Comparison of ENCODE assay signal across 10 cellular contexts in the genomic region with DNA sequence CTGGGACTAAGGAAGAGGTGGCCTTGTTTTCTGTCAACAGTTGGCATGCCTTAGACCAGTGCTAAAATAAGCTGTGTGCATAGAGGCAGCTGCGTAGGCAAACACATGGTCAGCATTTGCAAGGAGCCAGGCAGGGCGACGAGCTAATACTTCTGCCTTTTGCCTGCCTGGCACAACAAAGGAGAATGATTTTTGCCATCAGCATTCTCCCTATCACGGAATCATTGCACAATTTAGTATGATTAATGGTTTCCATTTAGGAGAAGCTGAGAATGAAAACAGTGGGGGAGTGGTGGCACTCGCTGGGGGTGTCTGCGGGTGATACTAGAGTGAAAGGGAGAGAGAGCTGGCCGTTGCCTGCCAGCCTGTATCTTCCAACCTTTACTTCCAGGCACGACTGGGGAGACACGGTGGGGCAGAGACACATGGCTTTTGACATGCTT.
DNase-seq lines count a peak whose midpoint lies in the region; ATAC-seq, FAIRE-seq and TF ChIP-seq lines count a peak whose summit lies in the region.
"Had no signal": no experiment of that assay in that cellular context is flagged by ENCODE, and none has a peak within 500 bp of the region (broad histone marks: within the 10 kb centered on the region; RNA-seq: fewer than 3 reads in every experiment).

No MANE protein-coding gene starts in this region.

- no peak for FAIRE-seq in astrocyte (lab: Jason Lieb, UNC)
- FAIRE-seq: keratinocyte had no signal

- H3K4me1 ChIP-seq in HEK293 (ENCODE audit: control insufficient read depth, insufficient read depth, low read length): peaks cover 5% of the 10 kb centered on the region; the same call in 1 of the 2 replicates
- H3K4me1 ChIP-seq in astrocyte (ENCODE audit: insufficient read depth, low read length): peaks cover 3% of the 10 kb centered on the region

- peaks cover 7% of the 10 kb centered on the region for H3K36me3 Mint-ChIP-seq in astrocyte (ENCODE audit: low read depth, unreplicated experiment)
- H3K36me3 Mint-ChIP-seq in activated naive CD4-positive, alpha-beta T cell treated with anti-CD3 and anti-CD28 coated beads, Interleukin-2, amount 10 ng/mL, durations not matched to agents 7 days and 5 days: no peaks in the 10 kb centered on the region

- H3K4me3 ChIP-seq in HEK293 (ENCODE audit: low read depth, low read length) (no peak overlapping the region), astrocyte (ENCODE audit: insufficient read depth, low read depth, low read length) (no peak overlapping the region)

- H3K36me3 ChIP-seq in HEK293 (ENCODE audit: control insufficient read depth in 2 of 2, insufficient read depth in 1 of 2, low read length in 2 of 2) (no peaks in the 10 kb centered on the region), astrocyte (ENCODE audit: insufficient read depth, low read length) (no peaks in the 10 kb centered on the region)

- H3K4me2 ChIP-seq in astrocyte (ENCODE audit: low read length): no peak overlapping the region

- no peak overlapping the region for H3K9ac ChIP-seq in astrocyte (ENCODE audit: low read length)

- CTCF ChIA-PET in HEK293 (lab: Yijun Ruan, JAX): interaction anchor here (0.7 to 1.4 kb wide), 2 partner anchors 394 to 433 kb away, joined by 3 to 4 read pairs; no protein-coding TSS in a partner anchor
- CTCF ChIA-PET in activated naive CD4-positive, alpha-beta T cell treated with anti-CD3 and anti-CD28 coated beads, Interleukin-2, amount 10 ng/mL, durations not matched to agents 7 days and 5 days (lab: Charles Lee): no interaction called here

- POLR2A ChIA-PET in HEK293 (lab: Yijun Ruan, JAX): no interaction called here

- TF ChIP-seq CTCF in HEK293 (tag by site-specific recombination; IDR thresholded peaks at IDR 0.05): no peak
- no peak for TF ChIP-seq CTCF in astrocyte (IDR thresholded peaks at IDR 0.05; ENCODE audit: insufficient read depth, low read depth, low read length)

- peaks cover 7% of the 10 kb centered on the region for H3K27me3 ChIP-seq in astrocyte (ENCODE audit: insufficient read depth, low read length)

- H3K27ac Mint-ChIP-seq in astrocyte (ENCODE audit: unreplicated experiment): no peak overlapping the region
- no peak overlapping the region for H3K27ac Mint-ChIP-seq in activated naive CD4-positive, alpha-beta T cell treated with anti-CD3 and anti-CD28 coated beads, Interleukin-2, amount 10 ng/mL, durations not matched to agents 7 days and 5 days

- H3K79me2 ChIP-seq in astrocyte (ENCODE audit: insufficient read depth, low read length): no peaks in the 10 kb centered on the region

- ATAC-seq in HG02981 (IDR thresholded peaks at IDR 0.05; ENCODE audit: unreplicated experiment) (no peak), GM19035 (IDR thresholded peaks at IDR 0.05; ENCODE audit: unreplicated experiment) (no peak)

- H4K20me1 ChIP-seq in astrocyte (ENCODE audit: insufficient read depth, low read length): no peaks in the 10 kb centered on the region

- no peak overlapping the region for H3K4me3 Mint-ChIP-seq in astrocyte (ENCODE audit: unreplicated experiment)
- H3K4me3 Mint-ChIP-seq in activated naive CD4-positive, alpha-beta T cell treated with anti-CD3 and anti-CD28 coated beads, Interleukin-2, amount 10 ng/mL, durations not matched to agents 7 days and 5 days: no peak overlapping the region

- H3K27me3 Mint-ChIP-seq in astrocyte (ENCODE audit: low read depth, unreplicated experiment): peaks cover 9% of the 10 kb centered on the region
- H3K27me3 Mint-ChIP-seq in activated naive CD4-positive, alpha-beta T cell treated with anti-CD3 and anti-CD28 coated beads, Interleukin-2, amount 10 ng/mL, durations not matched to agents 7 days and 5 days: peaks cover 18% of the 10 kb centered on the region

- H3K9me3 ChIP-seq in HEK293 (ENCODE audit: control insufficient read depth, insufficient read depth, low read depth, low read length) (no peaks in the 10 kb centered on the region), astrocyte (ENCODE audit: insufficient read depth, low read depth, low read length) (no peaks in the 10 kb centered on the region)

- no peak overlapping the region for H3K27ac ChIP-seq in HEK293 (ENCODE audit: extremely low read depth, low read depth, low read length)
- no peak overlapping the region for H3K27ac ChIP-seq in astrocyte (ENCODE audit: low read depth, low read length)

- DNase-seq in AG08395 (ENCODE audit: low spot score): peak; percentile 56
- DNase-seq in astrocyte (ENCODE audit: low read depth): peak; percentile 26
- peak; percentile 12 for DNase-seq in medulla oblongata (ENCODE audit: extremely low spot score)
- no peak for DNase-seq in activated CD4-positive, CD25-positive, alpha-beta regulatory T cell treated with anti-CD3 and anti-CD28 coated beads, Interleukin-2, amount 50 U/mL, for 72 hours
- DNase-seq in activated naive CD4-positive, alpha-beta T cell treated with anti-CD3 and anti-CD28 coated beads, Interleukin-2, amount 10 ng/mL, durations not matched to agents 7 days and 5 days: no peak
- DNase-seq: Kasumi-1 had no signal

- H3K9me3 Mint-ChIP-seq in astrocyte (ENCODE audit: unreplicated experiment): no peaks in the 10 kb centered on the region
- H3K9me3 Mint-ChIP-seq in activated naive CD4-positive, alpha-beta T cell treated with anti-CD3 and anti-CD28 coated beads, Interleukin-2, amount 10 ng/mL, durations not matched to agents 7 days and 5 days: no peaks in the 10 kb centered on the region

- no peak overlapping the region for H2AFZ ChIP-seq in astrocyte (ENCODE audit: low read depth, low read length)

- peaks cover 13% of the 10 kb centered on the region for H3K4me1 Mint-ChIP-seq in astrocyte (ENCODE audit: low read depth, unreplicated experiment)
- H3K4me1 Mint-ChIP-seq in activated naive CD4-positive, alpha-beta T cell treated with anti-CD3 and anti-CD28 coated beads, Interleukin-2, amount 10 ng/mL, durations not matched to agents 7 days and 5 days: no peaks in the 10 kb centered on the region

TF ChIP-seq in HEK293, 187 proteins besides CTCF, POLR2A, EP300 and RAD21:
- TF ChIP-seq ZIC2 (tag by site-specific recombination; IDR thresholded peaks at IDR 0.05): peak; percentile 47; the same call in 1 of the 2 replicates
- no peak for TF ChIP-seq ZNF121 (tag by site-specific recombination; IDR thresholded peaks at IDR 0.05)
- TF ChIP-seq FEZF1 (tag by site-specific recombination; IDR thresholded peaks at IDR 0.05): peak; percentile 78
- TF ChIP-seq SCRT2 (tag by site-specific recombination; IDR thresholded peaks at IDR 0.05): 0 out of 2 replicates have a peak, but pooled peaks have one; percentile 11

Comparison
In these comparisons a context has a peak if more than half of its experiments do, and no peak if none do; other contexts are left out.
1. DNase-seq: peak in AG08395 (single experiment), astrocyte (single experiment) and medulla oblongata (single experiment); none in activated CD4-positive, CD25-positive, alpha-beta regulatory T cell treated with anti-CD3 and anti-CD28 coated beads, Interleukin-2, amount 50 U/mL, for 72 hours (single experiment) and activated naive CD4-positive, alpha-beta T cell treated with anti-CD3 and anti-CD28 coated beads, Interleukin-2, amount 10 ng/mL, durations not matched to agents 7 days and 5 days (single experiment).